3 cellular contexts compared by ENCODE assay signal in genomic region chr2:5231287-5231686, GRCh38.
"Had no signal": no experiment of that assay in that cellular context is flagged by ENCODE, and none has a peak within 500 bp of the region (broad histone marks: within the 10 kb centered on the region; RNA-seq: fewer than 3 reads in every experiment).

No MANE protein-coding gene starts in this region.

- DNase-seq: GDM1, GF-D8 had no signal

- H3K4me3 ChIP-seq: GM12878 had no signal

- ATAC-seq: GM12878 had no signal
